In genomic region chr16:75244844-75245758, GRCh38 we compare ENCODE assay signal across 9 cellular contexts. TPM values are rescaled to one million over a fixed set of nuclear protein-coding genes. Genes with fewer than 3 reads are reported as not detected.
DNase-seq lines count a peak whose midpoint lies in the region; ATAC-seq and TF ChIP-seq lines count a peak whose summit lies in the region.
"Had no signal": no experiment of that assay in that cellular context is flagged by ENCODE, and none has a peak within 500 bp of the region (broad histone marks: within the 10 kb centered on the region; RNA-seq: fewer than 3 reads in every experiment).

No MANE protein-coding gene starts in this region.

- no peaks in the 10 kb centered on the region for H3K9me3 ChIP-seq in left ventricle myocardium inferior (replicated peaks)

- no peak overlapping the region for H3K4me3 Mint-ChIP-seq in activated naive CD8-positive, alpha-beta T cell treated with anti-CD3 and anti-CD28 coated beads for 36 hours

- H3K4me1 Mint-ChIP-seq in activated naive CD8-positive, alpha-beta T cell treated with anti-CD3 and anti-CD28 coated beads for 36 hours: no peaks in the 10 kb centered on the region

- H3K27ac ChIP-seq in angular gyrus (ENCODE audit: low read depth, low read length) (peak overlapping the region; percentile 99), left ventricle myocardium inferior (replicated peaks) (peak overlapping the region; percentile 98)
- H3K27ac ChIP-seq: HL-60 had no signal

- no peaks in the 10 kb centered on the region for H3K36me3 Mint-ChIP-seq in activated naive CD8-positive, alpha-beta T cell treated with anti-CD3 and anti-CD28 coated beads for 36 hours

- H3K4me3 ChIP-seq in left ventricle myocardium inferior: peak overlapping the region; percentile 51

- H3K36me3 ChIP-seq in left ventricle myocardium inferior: peaks cover 29% of the 10 kb centered on the region

- ATAC-seq in HG03060 (IDR thresholded peaks at IDR 0.05; ENCODE audit: low read depth, unreplicated experiment) (peak; percentile 44), GM18519 (IDR thresholded peaks at IDR 0.05; ENCODE audit: low FRiP score, unreplicated experiment) (no peak)

- no peak for TF ChIP-seq CTCF in left ventricle myocardium inferior (IDR thresholded peaks at IDR 0.05; ENCODE audit: borderline replicate concordance)

- intact Hi-C loops in left ventricle myocardium inferior (cut with micrococcal nuclease): no loop called here

- H3K27me3 ChIP-seq in left ventricle myocardium inferior (ENCODE audit: low read depth): no peaks in the 10 kb centered on the region

- H3K9me3 Mint-ChIP-seq in activated naive CD8-positive, alpha-beta T cell treated with anti-CD3 and anti-CD28 coated beads for 36 hours: no peaks in the 10 kb centered on the region

- H3K27ac Mint-ChIP-seq in activated naive CD8-positive, alpha-beta T cell treated with anti-CD3 and anti-CD28 coated beads for 36 hours: no peak overlapping the region

- H3K4me1 ChIP-seq in left ventricle myocardium inferior: peaks cover 100% of the 10 kb centered on the region

- H3K27me3 Mint-ChIP-seq in activated naive CD8-positive, alpha-beta T cell treated with anti-CD3 and anti-CD28 coated beads for 36 hours: peaks cover 12% of the 10 kb centered on the region

- DNase-seq in CD1c-positive myeloid dendritic cell (ENCODE audit: extremely low spot score) (peak; percentile 31), left ventricle myocardium inferior (peak; percentile 84), pulmonary artery endothelial cell (ENCODE audit: low read depth, low spot score) (peak; percentile 86), SKM-1 (lab: John Stamatoyannopoulos, UW; ENCODE audit: unreplicated experiment) (no peak)
- no peak for DNase-seq in activated naive CD8-positive, alpha-beta T cell treated with anti-CD3 and anti-CD28 coated beads for 36 hours

RNA-seq across cellular contexts. Expression of gene BCAR1, which starts 6.3 kb away (rescaled TPM):
- total RNA-seq in left ventricle myocardium inferior (82.8 TPM), pulmonary artery endothelial cell (118 and 122 TPM in 2 replicates)
- 1 to 10 TPM in 1 of 2 experiments, under 1 TPM in 1; 0.74 to 1.2 TPM for total RNA-seq in activated naive CD8-positive, alpha-beta T cell treated with anti-CD3 and anti-CD28 coated beads for 36 hours

RNA-seq across cellular contexts. Expression of gene CTRB1, which starts 26.3 kb away (rescaled TPM):
- not detected for total RNA-seq in left ventricle myocardium inferior
- total RNA-seq in pulmonary artery endothelial cell: not detected in 2 replicates
- not detected for total RNA-seq in activated naive CD8-positive, alpha-beta T cell treated with anti-CD3 and anti-CD28 coated beads for 36 hours

RNA-seq across cellular contexts. Expression of gene CTRB2, which starts 38.1 kb away (rescaled TPM):
- not detected for total RNA-seq in left ventricle myocardium inferior
- not detected in 2 replicates for total RNA-seq in pulmonary artery endothelial cell
- not detected for total RNA-seq in activated naive CD8-positive, alpha-beta T cell treated with anti-CD3 and anti-CD28 coated beads for 36 hours

Comparison
In these comparisons a context has a peak if more than half of its experiments do, and no peak if none do; other contexts are left out.
1. DNase-seq: peak in CD1c-positive myeloid dendritic cell (single experiment), left ventricle myocardium inferior (single experiment) and pulmonary artery endothelial cell (single experiment); none in activated naive CD8-positive, alpha-beta T cell treated with anti-CD3 and anti-CD28 coated beads for 36 hours (single experiment) and SKM-1 (single experiment).
2. RNA of gene BCAR1, which starts 6.3 kb away (total RNA-seq): 118 to 122 TPM in pulmonary artery endothelial cell and 82.8 TPM in left ventricle myocardium inferior (single experiment); 0.74 to 1.2 TPM in activated naive CD8-positive, alpha-beta T cell treated with anti-CD3 and anti-CD28 coated beads for 36 hours; every median in the first group is over 10 times any median in the second.